ENCODE assay signal across 27 cellular contexts in the genomic region with DNA sequence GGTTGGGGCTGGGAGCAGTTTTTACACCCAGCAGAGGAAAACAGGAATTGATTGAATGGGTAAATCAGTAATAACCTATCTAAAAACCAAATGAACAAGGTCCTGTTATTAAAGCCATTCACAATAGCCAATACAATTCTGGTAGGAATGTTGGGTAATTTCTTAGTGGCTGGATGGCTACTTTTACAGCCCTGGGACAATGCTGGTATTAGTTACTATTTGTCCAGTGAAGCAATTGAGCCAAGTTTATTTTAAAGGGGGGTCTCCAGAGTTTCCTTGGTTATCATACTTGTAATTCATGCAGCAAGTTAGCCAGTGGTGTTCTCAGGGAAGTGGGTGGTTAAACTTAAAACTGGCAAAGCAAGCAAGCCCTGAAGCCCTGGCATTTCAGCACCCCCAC.
"Had no signal": no experiment of that assay in that cellular context is flagged by ENCODE, and none has a peak within 500 bp of the region (broad histone marks: within the 10 kb centered on the region; RNA-seq: fewer than 3 reads in every experiment).

No MANE protein-coding gene starts in this region.

- ATAC-seq: heart left ventricle; left colon; left lung; natural killer cell; psoas muscle; stimulated activated naive B cell treated with anti-CD40 and anti-IgM and Interleukin-4, amounts not matched to agents 10 μg/mL and 1 μg/mL and 100 μg/mL, for 72 hours; stimulated activated naive CD8-positive, alpha-beta T cell treated with anti-CD3 and anti-CD28 coated beads, Interleukin-15, Interleukin-2, amounts not matched to agents 100 U/mL and 50 U/mL, for 24 hours had no signal

- H3K9me3 ChIP-seq: heart left ventricle, ovary, psoas muscle, right atrium auricular region, right lobe of liver, stomach, thoracic aorta, tibial nerve, uterus had no signal

- H3K4me1 ChIP-seq: heart left ventricle, left lung, psoas muscle, right atrium auricular region, right lobe of liver, uterus had no signal

- H3K27ac ChIP-seq: heart left ventricle, left lung, ovary, psoas muscle, right atrium auricular region, right lobe of liver, stomach, thoracic aorta, tibial nerve, uterus had no signal

- H3K36me3 ChIP-seq: heart left ventricle, left lung, ovary, right atrium auricular region, right lobe of liver, stomach, thoracic aorta, tibial nerve, uterus had no signal

- H3K36me3 Mint-ChIP-seq: immature natural killer cell, mesothelial cell of epicardium, natural killer cell, type B pancreatic cell had no signal

- H3K4me3 Mint-ChIP-seq: immature natural killer cell; mesothelial cell of epicardium; naive B cell; natural killer cell; stimulated activated naive B cell treated with anti-CD40 and anti-IgM and Interleukin-4, amounts not matched to agents 10 μg/mL and 1 μg/mL and 100 μg/mL, for 72 hours; type B pancreatic cell had no signal

- H3K4me2 ChIP-seq: smooth muscle cell had no signal

- FAIRE-seq: islet of Langerhans, kidney had no signal

- H3K9me3 Mint-ChIP-seq: mesothelial cell of epicardium, natural killer cell, type B pancreatic cell had no signal

- H3K27me3 Mint-ChIP-seq: naive B cell, type B pancreatic cell had no signal

- DNase-seq: heart left ventricle; hypothalamus; immature natural killer cell; kidney; left colon; left lung; mesendoderm; naive B cell; natural killer cell; ovary; posterior cingulate gyrus; psoas muscle; right lobe of liver; stimulated activated CD4-positive, alpha-beta T cell treated with anti-CD3 and anti-CD28 coated beads, Interleukin-1b, Interleukin-23, amount 100 ng/mL, for 48 hours; stimulated activated CD4-positive, alpha-beta T cell treated with anti-CD3 and anti-CD28 coated beads, Interleukin-4, amount 100 ng/mL, for 1 hour; stimulated activated naive B cell treated with anti-CD40 and anti-IgM and Interleukin-4, amounts not matched to agents 10 μg/mL and 1 μg/mL and 100 μg/mL, for 72 hours; stimulated activated naive CD8-positive, alpha-beta T cell treated with anti-CD3 and anti-CD28 coated beads, Interleukin-15, Interleukin-2, amounts not matched to agents 100 U/mL and 50 U/mL, for 24 hours; stomach; uterus had no signal

- H3K4me1 Mint-ChIP-seq: immature natural killer cell, mesothelial cell of epicardium, natural killer cell had no signal

- H3K27me3 ChIP-seq: heart left ventricle, left lung, ovary, right atrium auricular region, right lobe of liver, stomach, tibial nerve, uterus had no signal

- H3K4me3 ChIP-seq: heart left ventricle, left lung, lung, ovary, psoas muscle, right atrium auricular region, right lobe of liver, smooth muscle cell, stomach, thoracic aorta, tibial nerve, uterus had no signal

- H3K27ac Mint-ChIP-seq: immature natural killer cell; mesothelial cell of epicardium; natural killer cell; stimulated activated naive B cell treated with anti-CD40 and anti-IgM and Interleukin-4, amounts not matched to agents 10 μg/mL and 1 μg/mL and 100 μg/mL, for 72 hours; type B pancreatic cell had no signal
